In genomic region chr6:155163616-155164015, GRCh38 we compare ENCODE assay signal across 26 cellular contexts.
"Had no signal": no experiment of that assay in that cellular context is flagged by ENCODE, and none has a peak within 500 bp of the region (broad histone marks: within the 10 kb centered on the region; RNA-seq: fewer than 3 reads in every experiment).

No MANE protein-coding gene starts in this region.

- FAIRE-seq: islet of Langerhans, kidney had no signal

- H3K36me3 Mint-ChIP-seq: immature natural killer cell; naive thymus-derived CD8-positive, alpha-beta T cell had no signal

- H3K4me1 ChIP-seq: left lung, lower lobe of right lung, right atrium auricular region, stomach, testis, thyroid gland, transverse colon, upper lobe of left lung, vagina had no signal

- H3K4me3 Mint-ChIP-seq: immature natural killer cell; naive thymus-derived CD8-positive, alpha-beta T cell; stimulated activated naive B cell treated with anti-CD40 and anti-IgM and Interleukin-4, amounts not matched to agents 10 μg/mL and 1 μg/mL and 100 μg/mL, for 72 hours had no signal

- H3K9me3 Mint-ChIP-seq: immature natural killer cell had no signal

- ATAC-seq: left colon; left lung; lower lobe of right lung; naive thymus-derived CD8-positive, alpha-beta T cell; sciatic nerve; stimulated activated naive B cell treated with anti-CD40 and anti-IgM and Interleukin-4, amounts not matched to agents 10 μg/mL and 1 μg/mL and 100 μg/mL, for 72 hours; stimulated activated naive CD8-positive, alpha-beta T cell treated with anti-CD3 and anti-CD28 coated beads, Interleukin-15, Interleukin-2, amounts not matched to agents 100 U/mL and 50 U/mL, for 24 hours had no signal

- H3K27ac Mint-ChIP-seq: immature natural killer cell; naive thymus-derived CD8-positive, alpha-beta T cell; progenitor cell of endocrine pancreas; stimulated activated naive B cell treated with anti-CD40 and anti-IgM and Interleukin-4, amounts not matched to agents 10 μg/mL and 1 μg/mL and 100 μg/mL, for 72 hours had no signal

- H3K4me3 ChIP-seq: left lung, lower lobe of right lung, ovary, right atrium auricular region, skin epidermis, stomach, testis, thyroid gland, transverse colon, upper lobe of left lung, vagina had no signal

- H3K4me1 Mint-ChIP-seq: immature natural killer cell; naive thymus-derived CD8-positive, alpha-beta T cell had no signal

- H3K36me3 ChIP-seq: left lung, lower lobe of right lung, ovary, right atrium auricular region, thyroid gland, transverse colon, upper lobe of left lung, vagina had no signal

- H3K27me3 Mint-ChIP-seq: progenitor cell of endocrine pancreas; stimulated activated naive B cell treated with anti-CD40 and anti-IgM and Interleukin-4, amounts not matched to agents 10 μg/mL and 1 μg/mL and 100 μg/mL, for 72 hours had no signal

- H3K27me3 ChIP-seq: left lung, ovary, right atrium auricular region, stomach, testis, thyroid gland, transverse colon, upper lobe of left lung, vagina had no signal

- H3K27ac ChIP-seq: left lung, lower lobe of right lung, ovary, right atrium auricular region, skin epidermis, stomach, testis, thyroid gland, transverse colon, upper lobe of left lung, vagina had no signal

- H3K9me3 ChIP-seq: left lung, lower lobe of right lung, ovary, right atrium auricular region, stomach, testis, thyroid gland, transverse colon, upper lobe of left lung, vagina had no signal

- DNase-seq: immature natural killer cell; kidney; left colon; left lung; lower lobe of right lung; mammary epithelial cell; mesenchymal stem cell; naive thymus-derived CD8-positive, alpha-beta T cell; ovary; stimulated activated CD4-positive, alpha-beta T cell treated with anti-CD3 and anti-CD28 coated beads, Interleukin-12 subunit alpha, Interleukin-12 subunit beta, amount 100 ng/mL, for 4 hours; stimulated activated CD4-positive, alpha-beta T cell treated with anti-CD3 and anti-CD28 coated beads, Interleukin-15, amount 100 ng/mL, for 24 hours; stimulated activated CD4-positive, alpha-beta T cell treated with anti-CD3 and anti-CD28 coated beads, Interleukin-2, amount 100 ng/mL, for 24 hours; stimulated activated CD4-positive, alpha-beta T cell treated with anti-CD3 and anti-CD28 coated beads, Interleukin-4, amount 100 ng/mL, for 1 hour; stimulated activated naive B cell treated with anti-CD40 and anti-IgM and Interleukin-4, amounts not matched to agents 10 μg/mL and 1 μg/mL and 100 μg/mL, for 72 hours; stimulated activated naive CD8-positive, alpha-beta T cell treated with anti-CD3 and anti-CD28 coated beads, Interleukin-15, Interleukin-2, amounts not matched to agents 100 U/mL and 50 U/mL, for 24 hours; stomach; testis; thyroid gland; transverse colon; upper lobe of left lung had no signal
